ENCODE assay signal across 16 cellular contexts in the genomic region with DNA sequence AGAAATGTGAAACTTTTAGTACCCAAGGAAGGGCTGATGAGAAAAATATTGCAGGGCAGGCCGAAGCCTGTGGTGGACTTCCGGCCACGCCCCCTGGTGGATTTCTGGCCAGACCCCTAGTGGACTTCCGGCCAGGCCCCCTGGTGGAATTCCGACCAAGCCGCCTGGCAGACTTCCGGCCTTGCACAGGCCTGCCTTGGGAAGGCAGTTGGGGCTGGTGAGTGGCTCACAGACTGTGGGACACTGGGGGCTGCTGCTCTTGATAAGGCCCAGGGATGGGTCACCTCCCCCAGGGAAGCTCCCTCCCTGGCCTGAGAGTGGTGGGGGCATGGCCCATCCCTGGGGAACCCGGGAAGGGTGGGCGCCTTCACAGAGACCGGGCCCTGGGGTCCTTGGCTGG.
"Had no signal": no experiment of that assay in that cellular context is flagged by ENCODE, and none has a peak within 500 bp of the region (broad histone marks: within the 10 kb centered on the region; RNA-seq: fewer than 3 reads in every experiment).

No MANE protein-coding gene starts in this region.

- H3K4me1 ChIP-seq: adrenal gland, gastroesophageal sphincter, left ventricle myocardium inferior, parathyroid adenoma, tibial artery, vagina had no signal

- DNase-seq: activated CD4-positive, alpha-beta memory T cell treated with anti-CD3 and anti-CD28 coated beads, Interleukin-2, amount 10 ng/mL, durations not matched to agents 7 days and 5 days; activated CD4-positive, alpha-beta T cell treated with anti-CD3 and anti-CD28 coated beads for 4 hours; activated effector memory CD4-positive, alpha-beta T cell treated with Interleukin-2 at 50 U/mL for 16 hours; activated T-cell treated with anti-CD3 and anti-CD28 coated beads, Interleukin-2, amount 50 U/mL, for 24 hours; adrenal gland; kidney; left ventricle myocardium inferior; naive B cell; T1000; tibial artery had no signal

- H3K36me3 ChIP-seq: adrenal gland, gastroesophageal sphincter, left ventricle myocardium inferior, neutrophil, tibial artery, vagina had no signal

- H3K79me2 ChIP-seq: parathyroid adenoma had no signal

- H3K4me1 Mint-ChIP-seq: activated CD4-positive, alpha-beta memory T cell treated with anti-CD3 and anti-CD28 coated beads, Interleukin-2, amount 10 ng/mL, durations not matched to agents 7 days and 5 days; activated naive CD4-positive, alpha-beta T cell treated with anti-CD3 and anti-CD28 coated beads, Interleukin-2, amount 50 U/mL, for 24 hours; naive B cell; stimulated activated effector memory CD8-positive, alpha-beta T cell treated with anti-CD3 and anti-CD28 coated beads, Interleukin-12 subunit alpha, Interleukin-12 subunit beta, amount 100 ng/mL, for 72 hours had no signal

- H3K9me3 ChIP-seq: adrenal gland, left ventricle myocardium inferior, neutrophil, tibial artery, vagina had no signal

- H3K9me3 Mint-ChIP-seq: activated CD4-positive, alpha-beta memory T cell treated with anti-CD3 and anti-CD28 coated beads, Interleukin-2, amount 10 ng/mL, durations not matched to agents 7 days and 5 days; activated naive CD4-positive, alpha-beta T cell treated with anti-CD3 and anti-CD28 coated beads, Interleukin-2, amount 50 U/mL, for 24 hours; activated T-cell treated with anti-CD3 and anti-CD28 coated beads, Interleukin-2, amount 50 U/mL, for 24 hours; stimulated activated effector memory CD8-positive, alpha-beta T cell treated with anti-CD3 and anti-CD28 coated beads, Interleukin-12 subunit alpha, Interleukin-12 subunit beta, amount 100 ng/mL, for 72 hours had no signal

- ATAC-seq: gastroesophageal sphincter; stimulated activated effector memory CD8-positive, alpha-beta T cell treated with anti-CD3 and anti-CD28 coated beads, Interleukin-12 subunit alpha, Interleukin-12 subunit beta, amount 100 ng/mL, for 72 hours had no signal

- H2AFZ ChIP-seq: parathyroid adenoma had no signal

- H3K9ac ChIP-seq: parathyroid adenoma had no signal

- H3K36me3 Mint-ChIP-seq: activated naive CD4-positive, alpha-beta T cell treated with anti-CD3 and anti-CD28 coated beads, Interleukin-2, amount 50 U/mL, for 24 hours; naive B cell; stimulated activated effector memory CD8-positive, alpha-beta T cell treated with anti-CD3 and anti-CD28 coated beads, Interleukin-12 subunit alpha, Interleukin-12 subunit beta, amount 100 ng/mL, for 72 hours had no signal

- H3K4me3 ChIP-seq: adrenal gland, gastroesophageal sphincter, left ventricle myocardium inferior, tibial artery, vagina had no signal

- H3K4me3 Mint-ChIP-seq: activated CD4-positive, alpha-beta memory T cell treated with anti-CD3 and anti-CD28 coated beads, Interleukin-2, amount 10 ng/mL, durations not matched to agents 7 days and 5 days; activated naive CD4-positive, alpha-beta T cell treated with anti-CD3 and anti-CD28 coated beads, Interleukin-2, amount 50 U/mL, for 24 hours; activated T-cell treated with anti-CD3 and anti-CD28 coated beads, Interleukin-2, amount 50 U/mL, for 24 hours; naive B cell; stimulated activated effector memory CD8-positive, alpha-beta T cell treated with anti-CD3 and anti-CD28 coated beads, Interleukin-12 subunit alpha, Interleukin-12 subunit beta, amount 100 ng/mL, for 72 hours had no signal

- H3K27me3 ChIP-seq: adrenal gland, neutrophil, tibial artery, vagina had no signal

- H3K27ac Mint-ChIP-seq: activated CD4-positive, alpha-beta memory T cell treated with anti-CD3 and anti-CD28 coated beads, Interleukin-2, amount 10 ng/mL, durations not matched to agents 7 days and 5 days; activated naive CD4-positive, alpha-beta T cell treated with anti-CD3 and anti-CD28 coated beads, Interleukin-2, amount 50 U/mL, for 24 hours; activated T-cell treated with anti-CD3 and anti-CD28 coated beads, Interleukin-2, amount 50 U/mL, for 24 hours; naive B cell; stimulated activated effector memory CD8-positive, alpha-beta T cell treated with anti-CD3 and anti-CD28 coated beads, Interleukin-12 subunit alpha, Interleukin-12 subunit beta, amount 100 ng/mL, for 72 hours had no signal

- H3K27me3 Mint-ChIP-seq: activated CD4-positive, alpha-beta memory T cell treated with anti-CD3 and anti-CD28 coated beads, Interleukin-2, amount 10 ng/mL, durations not matched to agents 7 days and 5 days; activated T-cell treated with anti-CD3 and anti-CD28 coated beads, Interleukin-2, amount 50 U/mL, for 24 hours had no signal

- H3K27ac ChIP-seq: adrenal gland, gastroesophageal sphincter, left ventricle myocardium inferior, neutrophil, parathyroid adenoma, tibial artery, vagina had no signal
